Comparison of ENCODE assay signal across 1 cellular context in the genomic region with DNA sequence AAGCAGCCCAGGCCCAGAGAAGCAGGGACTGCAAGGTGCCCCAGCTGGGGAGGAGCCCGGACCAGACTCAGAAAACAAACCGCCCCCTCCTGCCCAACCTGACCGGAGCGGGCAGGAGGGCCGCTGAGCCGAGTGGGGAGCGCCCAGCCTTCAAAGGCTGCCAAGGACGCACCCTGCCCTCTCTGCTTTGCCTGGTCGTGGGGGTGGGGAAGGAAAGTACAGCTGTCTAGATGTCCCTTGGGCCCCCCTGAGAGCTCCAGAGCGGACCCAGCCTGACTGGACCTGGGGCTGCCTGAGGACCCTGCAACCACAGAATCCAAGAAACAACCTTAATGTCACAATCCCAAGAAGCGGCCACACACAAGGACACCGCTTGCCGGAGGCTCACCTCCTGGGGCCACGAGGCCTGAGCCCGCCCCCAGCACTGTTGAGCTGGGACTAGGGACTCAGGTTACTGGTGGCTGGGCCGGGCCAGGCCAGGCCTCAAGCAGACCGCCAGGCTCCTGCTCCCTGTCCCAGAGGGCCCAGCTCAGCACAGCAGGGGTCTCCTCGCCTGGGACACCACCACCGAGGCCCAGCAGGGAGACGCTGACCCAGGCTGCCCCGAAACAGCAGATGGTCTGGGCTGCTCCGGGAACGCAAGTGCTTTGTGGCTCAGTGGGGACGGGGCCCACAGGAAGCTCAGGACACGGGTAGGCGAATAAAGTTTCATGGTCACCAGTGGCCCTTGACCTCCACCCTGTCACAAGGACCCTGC.
TF ChIP-seq lines count a peak whose summit lies in the region.

No MANE protein-coding gene starts in this region.

TF ChIP-seq in HepG2, 621 proteins besides CTCF, POLR2A, EP300 and RAD21 (continued from another document and continues in another):
- TF ChIP-seq ZNF780A (CRISPR knock-in tag; IDR thresholded peaks at IDR 0.05), result no peak
- TF ChIP-seq ESRRA (CRISPR knock-in tag; IDR thresholded peaks at IDR 0.05; ENCODE audit: low read depth), result no peak; the same call in 1 of the 2 replicates
- 0 out of 2 replicates have a peak, but pooled peaks have one; percentile 64 for TF ChIP-seq MEIS1 (CRISPR knock-in tag; IDR thresholded peaks at IDR 0.05; ENCODE audit: borderline replicate concordance)
- TF ChIP-seq PTBP1 (IDR thresholded peaks at IDR 0.05; ENCODE audit: low read depth, low read length, poor library complexity, severe bottlenecking), result peak; percentile 28
- TF ChIP-seq AKAP8 (CRISPR knock-in tag; IDR thresholded peaks at IDR 0.05), result peak; percentile 18; the same call in 1 of the 2 replicates
- TF ChIP-seq ZNF333 (CRISPR knock-in tag; IDR thresholded peaks at IDR 0.05; ENCODE audit: borderline replicate concordance), result no peak
- TF ChIP-seq ZNF660 (CRISPR knock-in tag; IDR thresholded peaks at IDR 0.05; ENCODE audit: borderline replicate concordance, low read depth), result no peak
- TF ChIP-seq SRSF9 (IDR thresholded peaks at IDR 0.05; ENCODE audit: borderline replicate concordance, insufficient read depth, low read depth, low read length, poor library complexity, severe bottlenecking), result no peak
- TF ChIP-seq SIN3A (IDR thresholded peaks at IDR 0.05; ENCODE audit: borderline replicate concordance, low read depth, low read length), result peak; percentile 11; the same call in 1 of the 2 replicates
- no peak for TF ChIP-seq REL (CRISPR knock-in tag; conservative IDR thresholded peaks at IDR 0.05)
- TF ChIP-seq, protein P1, sequence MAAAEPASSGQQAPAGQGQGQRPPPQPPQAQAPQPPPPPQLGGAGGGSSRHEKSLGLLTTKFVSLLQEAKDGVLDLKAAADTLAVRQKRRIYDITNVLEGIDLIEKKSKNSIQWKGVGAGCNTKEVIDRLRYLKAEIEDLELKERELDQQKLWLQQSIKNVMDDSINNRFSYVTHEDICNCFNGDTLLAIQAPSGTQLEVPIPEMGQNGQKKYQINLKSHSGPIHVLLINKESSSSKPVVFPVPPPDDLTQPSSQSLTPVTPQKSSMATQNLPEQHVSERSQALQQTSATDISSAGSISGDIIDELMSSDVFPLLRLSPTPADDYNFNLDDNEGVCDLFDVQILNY (CRISPR knock-in tag; conservative IDR thresholded peaks at IDR 0.05), result no peak
- peak; percentile 39; the same call in 1 of the 2 replicates for TF ChIP-seq HNF1B (CRISPR knock-in tag; IDR thresholded peaks at IDR 0.05)
- 0 out of 2 replicates have a peak, but pooled peaks have one; percentile 45 for TF ChIP-seq AHDC1 (CRISPR knock-in tag; IDR thresholded peaks at IDR 0.05; ENCODE audit: borderline replicate concordance)
- no peak for TF ChIP-seq ZNF460 (CRISPR knock-in tag; IDR thresholded peaks at IDR 0.05; ENCODE audit: borderline replicate concordance)
- no peak for TF ChIP-seq KLF9 (CRISPR knock-in tag; IDR thresholded peaks at IDR 0.05; ENCODE audit: low read depth)
- TF ChIP-seq SP2 (CRISPR knock-in tag; IDR thresholded peaks at IDR 0.05), result peak; percentile 39; the same call in 1 of the 2 replicates
- no peak for TF ChIP-seq ZNF496 (CRISPR knock-in tag; IDR thresholded peaks at IDR 0.05; ENCODE audit: insufficient replicate concordance)
- TF ChIP-seq ZNF530 (CRISPR knock-in tag; IDR thresholded peaks at IDR 0.05; ENCODE audit: low read depth), result no peak
- no peak for TF ChIP-seq SETDB1 (CRISPR knock-in tag; IDR thresholded peaks at IDR 0.05; ENCODE audit: borderline replicate concordance)
- no peak for TF ChIP-seq RFXANK (CRISPR knock-in tag; IDR thresholded peaks at IDR 0.05)
- peak; percentile 83 for TF ChIP-seq DMAP1 (CRISPR knock-in tag; IDR thresholded peaks at IDR 0.05)
- TF ChIP-seq, protein P2, sequence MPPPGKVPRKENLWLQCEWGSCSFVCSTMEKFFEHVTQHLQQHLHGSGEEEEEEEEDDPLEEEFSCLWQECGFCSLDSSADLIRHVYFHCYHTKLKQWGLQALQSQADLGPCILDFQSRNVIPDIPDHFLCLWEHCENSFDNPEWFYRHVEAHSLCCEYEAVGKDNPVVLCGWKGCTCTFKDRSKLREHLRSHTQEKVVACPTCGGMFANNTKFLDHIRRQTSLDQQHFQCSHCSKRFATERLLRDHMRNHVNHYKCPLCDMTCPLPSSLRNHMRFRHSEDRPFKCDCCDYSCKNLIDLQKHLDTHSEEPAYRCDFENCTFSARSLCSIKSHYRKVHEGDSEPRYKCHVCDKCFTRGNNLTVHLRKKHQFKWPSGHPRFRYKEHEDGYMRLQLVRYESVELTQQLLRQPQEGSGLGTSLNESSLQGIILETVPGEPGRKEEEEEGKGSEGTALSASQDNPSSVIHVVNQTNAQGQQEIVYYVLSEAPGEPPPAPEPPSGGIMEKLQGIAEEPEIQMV (CRISPR knock-in tag; IDR thresholded peaks at IDR 0.05; ENCODE audit: low read depth), result 0 out of 2 replicates have a peak, but pooled peaks have one; percentile 24
- peak; percentile 20; the same call in 1 of the 2 replicates for TF ChIP-seq ZNF142 (CRISPR knock-in tag; IDR thresholded peaks at IDR 0.05)
- peak; percentile 63; the same call in 1 of the 2 replicates for TF ChIP-seq ZBED4 (CRISPR knock-in tag; IDR thresholded peaks at IDR 0.05; ENCODE audit: borderline replicate concordance)
